Comparison of ENCODE assay signal across 29 cellular contexts in genomic region chr14:104081493-104081835, GRCh38. TPM values are rescaled to one million over a fixed set of nuclear protein-coding genes. Genes with fewer than 3 reads are reported as not detected.
"Had no signal": no experiment of that assay in that cellular context is flagged by ENCODE, and none has a peak within 500 bp of the region (broad histone marks: within the 10 kb centered on the region; RNA-seq: fewer than 3 reads in every experiment).

No MANE protein-coding gene starts in this region.

- H3K36me3 Mint-ChIP-seq: activated naive CD4-positive, alpha-beta T cell treated with anti-CD3 and anti-CD28 coated beads, Interleukin-2, amount 50 U/mL, for 72 hours; WTC11 had no signal

- H3K9ac ChIP-seq: SK-N-SH had no signal

- H3K36me3 ChIP-seq: adrenal gland, breast epithelium, SJSA1 had no signal

- H3K9me3 ChIP-seq: adrenal gland, body of pancreas, breast epithelium, SJSA1, SK-N-SH had no signal

- H3K27me3 ChIP-seq: adrenal gland, body of pancreas had no signal

- H3K27ac Mint-ChIP-seq: activated CD4-positive, alpha-beta T cell treated with anti-CD3 and anti-CD28 coated beads for 36 hours; activated CD4-positive, alpha-beta T cell treated with anti-CD3 and anti-CD28 coated beads, Interleukin-2, amount 10 ng/mL, durations not matched to agents 7 days and 5 days; activated CD8-positive, alpha-beta T cell treated with anti-CD3 and anti-CD28 coated beads, Interleukin-2, amount 10 ng/mL, durations not matched to agents 7 days and 5 days; activated naive CD4-positive, alpha-beta T cell treated with anti-CD3 and anti-CD28 coated beads for 36 hours; activated naive CD4-positive, alpha-beta T cell treated with anti-CD3 and anti-CD28 coated beads, Interleukin-2, amount 50 U/mL, for 72 hours; activated T-helper 1 cell treated with anti-CD3 and anti-CD28 coated beads, Interleukin-12 subunit alpha, Interleukin-12 subunit beta, Interleukin-2, Interleukin-4 antibody, amounts not matched to agents 30 ng/mL and 10 ng/mL and 1 ng/mL, durations not matched to agents 14 hours and 24 hours and 36 hours; T-helper 1 cell treated with Interleukin-12 subunit alpha and Interleukin-12 subunit beta and Interleukin-4 antibody, amounts not matched to agents 30 μg/mL and 1 μg/mL, for 36 hours; T-helper 2 cell treated with Interferon-gamma antibody and Interleukin-4, amounts not matched to agents 5 μg/mL and 100 μg/mL, for 36 hours; WTC11 had no signal

- DNase-seq: activated CD4-positive, alpha-beta T cell treated with anti-CD3 and anti-CD28 coated beads for 36 hours; activated CD4-positive, alpha-beta T cell treated with anti-CD3 and anti-CD28 coated beads, Interleukin-2, amount 10 ng/mL, durations not matched to agents 7 days and 5 days; activated CD4-positive, alpha-beta T cell treated with anti-CD3 and anti-CD28 coated beads, Interleukin-2, amount 50 U/mL, for 48 hours; activated CD8-positive, alpha-beta T cell treated with anti-CD3 and anti-CD28 coated beads, Interleukin-2, amount 10 ng/mL, durations not matched to agents 7 days and 5 days; activated gamma-delta T cell treated with Interleukin-2 at 50 U/mL for 16 hours; activated naive CD4-positive, alpha-beta T cell treated with anti-CD3 and anti-CD28 coated beads for 36 hours; activated T-cell treated with anti-CD3 and anti-CD28 coated beads, Interleukin-2, amount 50 U/mL, for 4 hours; Karpas-422; KBM-7; NCI-H1105; NCI-H187 treated with DMSO at 0.1 percent for 48 hours; NCI-H2081 treated with DMSO at 0.1 percent for 48 hours; NCI-H524 treated with DMSO at 0.1 percent for 48 hours; SHP77 treated with DMSO at 0.1 percent for 48 hours had no signal

- H3K4me3 ChIP-seq: adrenal gland, body of pancreas, breast epithelium, SJSA1 had no signal

- H3K27ac ChIP-seq: adrenal gland, body of pancreas, breast epithelium, SJSA1 had no signal

- FAIRE-seq: astrocyte, TTC549 had no signal

- H3K9me3 Mint-ChIP-seq: activated CD4-positive, alpha-beta T cell treated with anti-CD3 and anti-CD28 coated beads, Interleukin-2, amount 10 ng/mL, durations not matched to agents 7 days and 5 days; activated naive CD4-positive, alpha-beta T cell treated with anti-CD3 and anti-CD28 coated beads for 36 hours; activated naive CD4-positive, alpha-beta T cell treated with anti-CD3 and anti-CD28 coated beads, Interleukin-2, amount 50 U/mL, for 72 hours; activated T-cell treated with anti-CD3 and anti-CD28 coated beads, Interleukin-2, amount 50 U/mL, for 4 hours; activated T-helper 1 cell treated with anti-CD3 and anti-CD28 coated beads, Interleukin-12 subunit alpha, Interleukin-12 subunit beta, Interleukin-2, Interleukin-4 antibody, amounts not matched to agents 30 ng/mL and 10 ng/mL and 1 ng/mL, durations not matched to agents 14 hours and 24 hours and 36 hours; T-helper 1 cell treated with Interleukin-12 subunit alpha and Interleukin-12 subunit beta and Interleukin-4 antibody, amounts not matched to agents 30 μg/mL and 1 μg/mL, for 36 hours; T-helper 2 cell treated with Interferon-gamma antibody and Interleukin-4, amounts not matched to agents 5 μg/mL and 100 μg/mL, for 36 hours; WTC11 had no signal

- H3K4me1 ChIP-seq: breast epithelium had no signal

- ATAC-seq: activated CD4-positive, alpha-beta T cell treated with anti-CD3 and anti-CD28 coated beads for 36 hours; activated CD4-positive, CD25-positive, alpha-beta regulatory T cell treated with anti-CD3 and anti-CD28 coated beads, Interleukin-2, amount 50 U/mL, for 24 hours; activated CD8-positive, alpha-beta T cell treated with anti-CD3 and anti-CD28 coated beads, Interleukin-2, amount 10 ng/mL, durations not matched to agents 7 days and 5 days; activated naive CD4-positive, alpha-beta T cell treated with anti-CD3 and anti-CD28 coated beads, Interleukin-2, amount 50 U/mL, for 72 hours; activated T-cell treated with anti-CD3 and anti-CD28 coated beads, Interleukin-2, amount 50 U/mL, for 4 hours; body of pancreas; Panc1; WTC11 had no signal

- H3K4me3 Mint-ChIP-seq: activated CD4-positive, alpha-beta T cell treated with anti-CD3 and anti-CD28 coated beads for 36 hours; activated CD4-positive, alpha-beta T cell treated with anti-CD3 and anti-CD28 coated beads, Interleukin-2, amount 10 ng/mL, durations not matched to agents 7 days and 5 days; activated CD8-positive, alpha-beta T cell treated with anti-CD3 and anti-CD28 coated beads, Interleukin-2, amount 10 ng/mL, durations not matched to agents 7 days and 5 days; activated naive CD4-positive, alpha-beta T cell treated with anti-CD3 and anti-CD28 coated beads for 36 hours; activated T-cell treated with anti-CD3 and anti-CD28 coated beads, Interleukin-2, amount 50 U/mL, for 4 hours; activated T-helper 1 cell treated with anti-CD3 and anti-CD28 coated beads, Interleukin-12 subunit alpha, Interleukin-12 subunit beta, Interleukin-2, Interleukin-4 antibody, amounts not matched to agents 30 ng/mL and 10 ng/mL and 1 ng/mL, durations not matched to agents 14 hours and 24 hours and 36 hours; T-helper 1 cell treated with Interleukin-12 subunit alpha and Interleukin-12 subunit beta and Interleukin-4 antibody, amounts not matched to agents 30 μg/mL and 1 μg/mL, for 36 hours; T-helper 2 cell treated with Interferon-gamma antibody and Interleukin-4, amounts not matched to agents 5 μg/mL and 100 μg/mL, for 36 hours; WTC11 had no signal

RNA-seq across cellular contexts. Expression of gene ASPG, which starts 4.0 kb away (rescaled TPM):
- total RNA-seq: activated CD4-positive, alpha-beta T cell treated with anti-CD3 and anti-CD28 coated beads for 36 hours; activated CD4-positive, alpha-beta T cell treated with anti-CD3 and anti-CD28 coated beads, Interleukin-2, amount 10 ng/mL, durations not matched to agents 7 days and 5 days; activated CD8-positive, alpha-beta T cell treated with anti-CD3 and anti-CD28 coated beads, Interleukin-2, amount 10 ng/mL, durations not matched to agents 7 days and 5 days; activated naive CD4-positive, alpha-beta T cell treated with anti-CD3 and anti-CD28 coated beads for 36 hours; activated naive CD4-positive, alpha-beta T cell treated with anti-CD3 and anti-CD28 coated beads, Interleukin-2, amount 50 U/mL, for 72 hours; activated T-helper 1 cell treated with anti-CD3 and anti-CD28 coated beads, Interleukin-12 subunit alpha, Interleukin-12 subunit beta, Interleukin-2, Interleukin-4 antibody, amounts not matched to agents 30 ng/mL and 10 ng/mL and 1 ng/mL, durations not matched to agents 14 hours and 24 hours and 36 hours; astrocyte; RPMI7951; SJSA1 had no signal

RNA-seq across cellular contexts. Expression of gene KIF26A, which starts 56.9 kb away (rescaled TPM):
- total RNA-seq: RPMI7951 had no signal
